8 cellular contexts compared by ENCODE assay signal in the genomic region with DNA sequence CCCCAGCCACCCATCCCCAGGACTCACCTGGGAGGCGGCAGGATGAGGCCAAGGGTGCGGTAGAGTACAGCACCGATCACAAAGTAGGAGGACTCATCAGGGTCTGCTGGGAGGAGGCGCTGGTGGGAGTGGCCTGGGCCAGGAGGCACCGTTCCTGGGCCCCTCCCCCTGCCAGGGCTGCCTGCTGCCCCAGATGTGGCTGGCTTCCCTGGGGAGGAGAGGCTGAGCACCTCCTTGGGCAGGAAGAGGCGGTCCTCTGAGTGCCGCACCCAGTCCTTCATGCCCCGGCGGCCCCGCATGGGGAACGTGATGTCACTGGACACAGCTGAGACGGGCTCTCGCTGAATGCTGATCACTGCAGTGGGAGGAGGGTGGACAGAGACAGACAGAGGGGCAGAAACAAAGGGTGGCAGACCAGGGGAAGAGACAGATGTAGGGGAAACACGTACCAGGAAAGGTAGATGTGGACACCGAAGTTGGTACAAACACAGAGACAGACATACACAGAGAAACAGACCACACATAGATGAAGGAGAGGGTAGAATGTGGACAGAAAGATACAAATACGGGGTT. TPM values are rescaled to one million over a fixed set of nuclear protein-coding genes. Genes with fewer than 3 reads are reported as not detected.
DNase-seq lines count a peak whose midpoint lies in the region; TF ChIP-seq lines count a peak whose summit lies in the region.

No MANE protein-coding gene starts in this region.

- H3K9me3 ChIP-seq in right atrium auricular region, result no peaks in the 10 kb centered on the region

- H3K27ac ChIP-seq in right atrium auricular region, result no peak overlapping the region

- H3K27me3 Mint-ChIP-seq in type B pancreatic cell, result peaks cover 5% of the 10 kb centered on the region

- TF ChIP-seq CTCF in type B pancreatic cell (conservative IDR thresholded peaks at IDR 0.05), result no peak
- no peak for TF ChIP-seq CTCF in right atrium auricular region (IDR thresholded peaks at IDR 0.05)

- H3K27ac Mint-ChIP-seq in type B pancreatic cell, result peak overlapping the region; percentile 37

- H3K4me1 Mint-ChIP-seq in type B pancreatic cell (ENCODE audit: unreplicated experiment), result no peaks in the 10 kb centered on the region

- no peak overlapping the region for H3K4me3 Mint-ChIP-seq in type B pancreatic cell

- DNase-seq in activated T-cell treated with anti-CD3 and anti-CD28 coated beads for 24 hours (ENCODE audit: low read depth) (peak; percentile 28), activated T-cell treated with anti-CD3 and anti-CD28 coated beads for 4 hours (no peak), iPS-NIHi11 (ENCODE audit: low spot score) (peak; percentile 86), type B pancreatic cell (ENCODE audit: extremely low spot score, unreplicated experiment) (no peak), NCI-H1092 treated with DMSO at 0.1 percent for 48 hours (lab: John Stamatoyannopoulos, UW) (no peak), right atrium auricular region (ENCODE audit: low spot score) (no peak), GOT3 (lab: John Stamatoyannopoulos, UW) (no peak)
- peak; percentile 47 for DNase-seq in activated T-cell treated with anti-CD3 and anti-CD28 coated beads, Interleukin-2, amount 50 U/mL, for 1 hour

- no peaks in the 10 kb centered on the region for H3K27me3 ChIP-seq in right atrium auricular region

- H3K36me3 ChIP-seq in right atrium auricular region, result no peaks in the 10 kb centered on the region

- H3K4me1 ChIP-seq in right atrium auricular region, result no peaks in the 10 kb centered on the region

- H3K9me3 Mint-ChIP-seq in type B pancreatic cell, result no peaks in the 10 kb centered on the region

- no peaks in the 10 kb centered on the region for H3K36me3 Mint-ChIP-seq in type B pancreatic cell

- no peak overlapping the region for H3K4me3 ChIP-seq in right atrium auricular region

RNA-seq across cellular contexts. Expression of gene ADGRB2, which starts 24.8 kb away (rescaled TPM):
- total RNA-seq in type B pancreatic cell (ENCODE audit: low replicate concordance), result 3.2 and 14.2 TPM in 2 replicates
- 10 to 100 TPM; 14.4 to 19.1 TPM for total RNA-seq in right atrium auricular region

RNA-seq across cellular contexts. Expression of gene COL16A1, which starts 35.5 kb away (rescaled TPM):
- total RNA-seq in type B pancreatic cell (ENCODE audit: low replicate concordance) (4.6 and 53.5 TPM in 2 replicates), right atrium auricular region (10 to 100 TPM; 31.2 to 34.4 TPM)

Comparison
In these comparisons a context has a peak if more than half of its experiments do, and no peak if none do; other contexts are left out.
1. DNase-seq: peak in activated T-cell treated with anti-CD3 and anti-CD28 coated beads for 24 hours (single experiment), activated T-cell treated with anti-CD3 and anti-CD28 coated beads, Interleukin-2, amount 50 U/mL, for 1 hour (single experiment) and iPS-NIHi11 (single experiment); none in activated T-cell treated with anti-CD3 and anti-CD28 coated beads for 4 hours (single experiment), type B pancreatic cell (single experiment), NCI-H1092 treated with DMSO at 0.1 percent for 48 hours (single experiment), right atrium auricular region (single experiment) and GOT3 (single experiment).